In the genomic region with DNA sequence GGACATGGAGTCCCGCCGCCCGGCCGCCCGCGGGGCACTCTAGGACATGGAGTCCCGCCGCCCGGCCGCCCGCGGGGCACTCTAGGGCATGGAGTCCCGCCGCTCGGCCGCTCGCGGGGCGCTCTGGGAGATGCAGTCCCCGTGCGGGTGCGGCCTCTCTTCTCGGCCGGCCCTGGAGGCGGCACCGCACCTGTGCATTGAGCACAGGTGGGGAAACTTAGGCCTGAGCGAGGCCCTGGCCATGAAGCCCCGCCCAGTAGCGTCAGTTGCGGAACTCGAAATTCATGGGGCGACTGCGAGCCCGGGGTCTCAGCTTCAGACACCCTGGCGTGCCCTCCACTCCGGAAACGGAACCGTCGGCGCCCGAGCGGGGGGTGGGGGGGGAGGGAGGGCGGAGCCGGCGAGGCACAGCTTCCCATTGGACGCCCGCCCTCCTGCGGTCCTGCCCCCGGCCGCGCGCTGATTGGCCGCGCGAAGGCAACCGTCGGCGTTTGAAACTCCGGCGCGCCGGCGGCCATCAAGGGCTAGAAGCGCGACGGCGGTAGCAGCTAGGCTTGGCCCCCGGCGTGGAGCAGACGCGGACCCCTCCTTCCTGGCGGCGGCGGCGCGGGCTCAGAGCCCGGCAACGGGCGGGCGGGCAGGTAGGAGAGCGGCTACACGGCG, we compare ENCODE assay signal across 8 cellular contexts. TPM values are rescaled to one million over a fixed set of nuclear protein-coding genes. Genes with fewer than 3 reads are reported as not detected.
DNase-seq lines count a peak whose midpoint lies in the region; ATAC-seq, FAIRE-seq and TF ChIP-seq lines count a peak whose summit lies in the region.

A gene (plus strand): TSS at position 519 of the 663 bp plus-strand sequence. CDS start 1,901 bp downstream, outside the sequence.
A gene with protein sequence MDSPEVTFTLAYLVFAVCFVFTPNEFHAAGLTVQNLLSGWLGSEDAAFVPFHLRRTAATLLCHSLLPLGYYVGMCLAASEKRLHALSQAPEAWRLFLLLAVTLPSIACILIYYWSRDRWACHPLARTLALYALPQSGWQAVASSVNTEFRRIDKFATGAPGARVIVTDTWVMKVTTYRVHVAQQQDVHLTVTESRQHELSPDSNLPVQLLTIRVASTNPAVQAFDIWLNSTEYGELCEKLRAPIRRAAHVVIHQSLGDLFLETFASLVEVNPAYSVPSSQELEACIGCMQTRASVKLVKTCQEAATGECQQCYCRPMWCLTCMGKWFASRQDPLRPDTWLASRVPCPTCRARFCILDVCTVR (minus strand): TSS at position 321 of the 663 bp plus-strand sequence. CDS start 486 bp downstream, outside the sequence.

- POLR2A ChIA-PET in IMR-90 (lab: Charles Lee; ENCODE audit: unreplicated experiment) = interaction anchor here (1.1 kb wide), 1 partner anchor 28 kb away, joined by 4 read pairs; no protein-coding TSS in a partner anchor
- POLR2A ChIA-PET in OCI-LY7 (lab: Charles Lee) = interaction anchor here (1.9 to 4.2 kb wide), 2 partner anchors 9 to 12 kb away, joined by 10 to 16 read pairs; a partner anchor contains a TSS
- POLR2A ChIA-PET in endothelial cell of umbilical vein (lab: Charles Lee) = interaction anchor here (0.6 to 1.3 kb wide), 2 partner anchors 9 to 128 kb away, joined by 5 to 8 read pairs; a partner anchor contains a TSS

- H3K4ac ChIP-seq in IMR-90 (ENCODE audit: low read depth, low read length) = peak within 1 kb of the TSS; percentile 96

- H2BK15ac ChIP-seq in IMR-90 (ENCODE audit: low read depth, low read length) = no peak within 1 kb of the TSS

- H2AK9ac ChIP-seq in IMR-90 (replicated peaks; ENCODE audit: low read depth, low read length, poor library complexity) = peak within 1 kb of the TSS; percentile 96

- no TSS peak for BruUV-seq in IMR-90 (replicated peaks; lab: Mats Ljungman, UMichigan)
- BruUV-seq in OCI-LY7 (replicated peaks; lab: Mats Ljungman, UMichigan) = no TSS peak
- TSS peak; percentile 35 for BruUV-seq in endothelial cell of umbilical vein (replicated peaks; lab: Mats Ljungman, UMichigan)

- H3K4me3 ChIP-seq in IMR-90 (ENCODE audit: insufficient read depth, low read depth, low read length) (peak within 1 kb of the TSS; percentile 86), OCI-LY7 (ENCODE audit: low read depth, low read length, poor library complexity, severe bottlenecking) (peak within 1 kb of the TSS; percentile 94), endothelial cell of umbilical vein (replicated peaks in 1 of 3; ENCODE audit: insufficient read depth in 1 of 3, low read depth in 1 of 3, low read length in 3 of 3) (peak within 1 kb of the TSS; percentile 54 to 73 (median 68))

- peak within 1 kb of the TSS; percentile 63; the same call in 1 of the 2 replicates for H3K18ac ChIP-seq in IMR-90 (ENCODE audit: low read depth, low read length)

- in situ Hi-C loops in IMR-90 (cut with MboI; ENCODE audit: low sequenced_read_pairs) = no loop called here

- TF ChIP-seq CTCF in IMR-90 (conservative IDR thresholded peaks at IDR 0.05; ENCODE audit: low read depth, low read length) = no peak
- no peak for TF ChIP-seq CTCF in OCI-LY7 (conservative IDR thresholded peaks at IDR 0.05; ENCODE audit: low read length)
- no peak for TF ChIP-seq CTCF in endothelial cell of umbilical vein (IDR thresholded peaks at IDR 0.05; ENCODE audit: extremely low read depth in 1 of 2, insufficient read depth in 1 of 2, low read depth in 1 of 2, low read length in 2 of 2)

- CTCF ChIA-PET in IMR-90 (lab: Yijun Ruan, JAX) (interaction anchor here (0.6 to 2.4 kb wide), 2 partner anchors 23 to 28 kb away, joined by 4 to 13 read pairs; no protein-coding TSS in a partner anchor), OCI-LY7 (lab: Charles Lee; ENCODE audit: unreplicated experiment) (interaction anchor here (0.6 kb wide), 1 partner anchor 129 kb away, joined by 4 read pairs; no protein-coding TSS in a partner anchor), endothelial cell of umbilical vein (lab: Charles Lee) (interaction anchor here (0.9 to 12.0 kb wide), 3 partner anchors 9 to 37 kb away, joined by 3 to 347 read pairs (median 11); a partner anchor contains a TSS)

- peak within 1 kb of the TSS; percentile 86 for H4K91ac ChIP-seq in IMR-90 (ENCODE audit: insufficient read depth, low read depth, low read length)

- peak within 1 kb of the TSS; percentile 90 for H2BK5ac ChIP-seq in IMR-90 (ENCODE audit: low read depth, low read length, poor library complexity, severe bottlenecking)

- peaks cover 31 to 70% of the 10 kb centered on the region in 2 experiments for H3K79me1 ChIP-seq in IMR-90 (ENCODE audit: low read depth in 1 of 2, low read length in 2 of 2)

- peak within 1 kb of the TSS; percentile 97 for H3K23ac ChIP-seq in IMR-90 (ENCODE audit: low read depth, low read length)

- H3K9ac ChIP-seq in IMR-90 (ENCODE audit: low read depth, low read length) (peak within 1 kb of the TSS; percentile 94), endothelial cell of umbilical vein (replicated peaks; ENCODE audit: extremely low read depth, insufficient read depth, low read length) (peak within 1 kb of the TSS; percentile 68)

- H2AK5ac ChIP-seq in IMR-90 (ENCODE audit: low read depth, low read length) = peak within 1 kb of the TSS; percentile 97

- H3K27me3 ChIP-seq in IMR-90 (ENCODE audit: control insufficient read depth, insufficient read depth, low read length) (no peaks in the 10 kb centered on the region), endothelial cell of umbilical vein (ENCODE audit: control insufficient read depth in 2 of 2, insufficient read depth in 2 of 2, low read length in 2 of 2) (no peaks in the 10 kb centered on the region)

- peak within 1 kb of the TSS; percentile 97 for H3K4me2 ChIP-seq in IMR-90 (ENCODE audit: low read depth, low read length)
- H3K4me2 ChIP-seq in OCI-LY7 (ENCODE audit: low read length) = peak within 1 kb of the TSS; percentile 91
- peak within 1 kb of the TSS; percentile 78 for H3K4me2 ChIP-seq in endothelial cell of umbilical vein (ENCODE audit: insufficient read depth, low read length)

- H3K9me3 ChIP-seq in IMR-90 (ENCODE audit: control insufficient read depth, insufficient read depth, low read length) = no peaks in the 10 kb centered on the region
- no peaks in the 10 kb centered on the region for H3K9me3 ChIP-seq in OCI-LY7 (ENCODE audit: low read length)
- no peaks in the 10 kb centered on the region for H3K9me3 ChIP-seq in endothelial cell of umbilical vein (replicated peaks; ENCODE audit: control insufficient read depth, insufficient read depth, low read length)

- no peak for TF ChIP-seq RAD21 in IMR-90 (IDR thresholded peaks at IDR 0.05; ENCODE audit: low read length)

- H3K4me1 ChIP-seq in IMR-90 (ENCODE audit: control insufficient read depth, insufficient read depth, low read length) (peaks cover 15% of the 10 kb centered on the region), OCI-LY7 (ENCODE audit: insufficient read depth, low read length, poor library complexity, severe bottlenecking) (peaks cover 75% of the 10 kb centered on the region), endothelial cell of umbilical vein (ENCODE audit: control insufficient read depth, extremely low read depth, insufficient read depth, low read length) (peaks cover 20% of the 10 kb centered on the region)

- peak within 1 kb of the TSS; percentile 40; the same call in 1 of the 2 replicates for H2BK20ac ChIP-seq in IMR-90 (ENCODE audit: low read depth, low read length)

- no peaks in the 10 kb centered on the region; the same call in 1 of the 2 replicates for H3K9me1 ChIP-seq in IMR-90 (ENCODE audit: insufficient read depth, low read length)
- no peaks in the 10 kb centered on the region for H3K9me1 ChIP-seq in endothelial cell of umbilical vein (replicated peaks; ENCODE audit: control insufficient read depth, extremely low read depth, insufficient read depth, low read length)

- intact Hi-C loops in IMR-90 (cut with micrococcal nuclease) = loop anchor here (10.0 kb wide), 1 partner anchor 356 kb away; no protein-coding TSS in a partner anchor
- intact Hi-C loops in OCI-LY7 (cut with micrococcal nuclease; ENCODE audit: unreplicated experiment) = loop anchor here (1.0 to 5.0 kb wide), 3 partner anchors 135 to 521 kb away; a partner anchor contains a TSS
- intact Hi-C loops in endothelial cell of umbilical vein (cut with micrococcal nuclease) = loop anchor here (1.0 kb wide), 1 partner anchor 9 kb away; a partner anchor contains a TSS

- H3K79me2 ChIP-seq in OCI-LY7 (ENCODE audit: insufficient read depth, low read depth, low read length) (peaks cover 61% of the 10 kb centered on the region), endothelial cell of umbilical vein (ENCODE audit: control insufficient read depth, insufficient read depth, low read length) (peaks cover 63% of the 10 kb centered on the region)

- peaks cover 14% of the 10 kb centered on the region for H3K36me3 ChIP-seq in IMR-90 (ENCODE audit: control insufficient read depth, insufficient read depth, low read length)
- peaks cover 70% of the 10 kb centered on the region for H3K36me3 ChIP-seq in OCI-LY7 (ENCODE audit: insufficient read depth, low read length)
- peaks cover 2 to 18% of the 10 kb centered on the region in 2 experiments for H3K36me3 ChIP-seq in endothelial cell of umbilical vein (ENCODE audit: control insufficient read depth in 2 of 2, extremely low read depth in 1 of 2, insufficient read depth in 2 of 2, low read length in 2 of 2)

- 0 out of 2 replicates have a peak, but pooled peaks have one; percentile 20 for TF ChIP-seq POLR2A in IMR-90 (IDR thresholded peaks at IDR 0.05; ENCODE audit: low read depth, low read length)
- TF ChIP-seq POLR2A in endothelial cell of umbilical vein (IDR thresholded peaks at IDR 0.05; ENCODE audit: low read depth, low read length) = no peak

- H4K20me1 ChIP-seq in IMR-90 (ENCODE audit: insufficient read depth, low read length) = peaks cover 6% of the 10 kb centered on the region; the same call in 1 of the 2 replicates
- H4K20me1 ChIP-seq in OCI-LY7 (ENCODE audit: insufficient read depth, low read length) = peaks cover 23% of the 10 kb centered on the region
- H4K20me1 ChIP-seq in endothelial cell of umbilical vein (replicated peaks; ENCODE audit: control insufficient read depth, extremely low read depth, insufficient read depth, low read length) = no peaks in the 10 kb centered on the region

- 1% methylated on average over 27 of the region's 83 CpGs; no CpG with 5 or more reads in 1 of the 2 experiments for WGBS in IMR-90 (ENCODE audit: extremely low coverage in 2 of 2, insufficient read length in 1 of 2), 2 experiments

- peak within 1 kb of the TSS; percentile 89 for H3K14ac ChIP-seq in IMR-90 (replicated peaks; ENCODE audit: low read depth, low read length)

- dilution Hi-C loops in IMR-90 (cut with HindIII; ENCODE audit: low sequenced_read_pairs, unreplicated experiment) (no loop called here), endothelial cell of umbilical vein (cut with MboI; ENCODE audit: extremely low pct_ligation_motif_present, low sequenced_read_pairs) (no loop called here)

- H2AFZ ChIP-seq in IMR-90 (replicated peaks; ENCODE audit: low read length, poor library complexity) (peak within 1 kb of the TSS; percentile 98), OCI-LY7 (ENCODE audit: low read length) (no peak within 1 kb of the TSS), endothelial cell of umbilical vein (ENCODE audit: low read depth, low read length) (peak within 1 kb of the TSS; percentile 59)

- H4K5ac ChIP-seq in IMR-90 (ENCODE audit: low read depth, low read length) = peak within 1 kb of the TSS; percentile 93

- no peaks in the 10 kb centered on the region for H3K9me2 ChIP-seq in OCI-LY7 (ENCODE audit: insufficient read depth, low read length)

- ATAC-seq in GM21529 (IDR thresholded peaks at IDR 0.05; ENCODE audit: unreplicated experiment) (peak; percentile 78), IMR-90 (ENCODE audit: low read depth) (peak; percentile 87)

- H3K27ac ChIP-seq in IMR-90 (ENCODE audit: insufficient read depth, low read length) (peak within 1 kb of the TSS; percentile 88), OCI-LY7 (ENCODE audit: low read depth, low read length, poor library complexity, severe bottlenecking) (peak within 1 kb of the TSS; percentile 90), endothelial cell of umbilical vein (ENCODE audit: insufficient read depth, low read depth, low read length) (peak within 1 kb of the TSS; percentile 37)

- peak; percentile 82 for DNase-seq in DMS114 treated with DMSO at 0.1 percent for 48 hours (lab: John Stamatoyannopoulos, UW; ENCODE audit: unreplicated experiment)
- DNase-seq in IMR-90 = peak; percentile 87
- peak; percentile 98 for DNase-seq in OCI-LY7 (ENCODE audit: low spot score)
- peak; percentile 88 for DNase-seq in activated T-cell treated with anti-CD3 and anti-CD28 coated beads for 1 hour (ENCODE audit: low read depth)
- peak; percentile 88 for DNase-seq in endothelial cell of umbilical vein (ENCODE audit: low read depth, low spot score)
- DNase-seq in midbrain (lab: John Stamatoyannopoulos, UW) = peak; percentile 92
- peak; percentile 83 to 87 for DNase-seq in stimulated activated CD8-positive, alpha-beta memory T cell treated with anti-CD3 and anti-CD28 coated beads, Interleukin-2, amount 100 ng/mL, for 1 hour (ENCODE audit: low read depth in 2 of 2)

- peak within 1 kb of the TSS; percentile 77 to 96 for H4K8ac ChIP-seq in IMR-90 (ENCODE audit: low read depth in 2 of 2, low read length in 2 of 2)

- peak; percentile 78 for FAIRE-seq in endothelial cell of umbilical vein (lab: Jason Lieb, UNC)

- H2BK120ac ChIP-seq in IMR-90 (ENCODE audit: low read depth, low read length) = peak within 1 kb of the TSS; percentile 64

- H3K56ac ChIP-seq in IMR-90 (ENCODE audit: extremely low read depth, insufficient read depth, low read length) = peak within 1 kb of the TSS; percentile 67

RNA-seq across cellular contexts. Expression of the first gene that starts in this region (rescaled TPM):
- 15.0 and 15.1 TPM in 2 replicates for total RNA-seq in IMR-90 (2012; rRNA removed)
- polyA plus RNA-seq in IMR-90 (2012; rRNA removed) = 49.7 and 49.8 TPM in 2 replicates
- 26.4 and 36.9 TPM in 2 replicates for polyA plus RNA-seq in IMR-90 (2012; cell fraction: cytosol; rRNA removed)
- polyA plus RNA-seq in IMR-90 (2012; cell fraction: nucleus; rRNA removed; ENCODE audit: low replicate concordance) = 70.1 and 136 TPM in 2 replicates
- 100 and 130 TPM in 2 replicates for total RNA-seq in OCI-LY7 (2014; rRNA removed; shearing (Covaris generic))
- 257 and 272 TPM in 2 replicates for total RNA-seq in OCI-LY7 (2022)
- 123 and 135 TPM in 2 replicates for total RNA-seq in endothelial cell of umbilical vein
- polyA plus RNA-seq in endothelial cell of umbilical vein = 41.2 and 54.5 TPM in 2 replicates
- polyA plus RNA-seq in endothelial cell of umbilical vein (2011; cell fraction: cytosol; rRNA removed) = 56.0 and 64.2 TPM in 2 replicates
- 132 and 166 TPM in 2 replicates for polyA plus RNA-seq in endothelial cell of umbilical vein (2011; cell fraction: nucleus; rRNA removed)
- 32.3 and 77.6 TPM in 2 replicates for polyA plus RNA-seq in endothelial cell of umbilical vein (2012)
- 18.0 and 19.3 TPM in 2 replicates for polyA minus RNA-seq in endothelial cell of umbilical vein
- polyA minus RNA-seq in endothelial cell of umbilical vein (2011; cell fraction: cytosol; rRNA and poly(A)+ RNA removed) = 23.2 TPM
- polyA minus RNA-seq in endothelial cell of umbilical vein (2011; cell fraction: nucleus; rRNA and poly(A)+ RNA removed) = 28.0 and 30.7 TPM in 2 replicates

RNA-seq across cellular contexts. Expression of the second gene that starts in this region (rescaled TPM):
- total RNA-seq in IMR-90 (2012; rRNA removed) (6.6 and 6.7 TPM in 2 replicates), OCI-LY7 (2022) (34.2 and 39.2 TPM in 2 replicates), endothelial cell of umbilical vein (23.2 and 24.8 TPM in 2 replicates)
- polyA plus RNA-seq in IMR-90 (2012; rRNA removed) (26.6 and 30.6 TPM in 2 replicates), endothelial cell of umbilical vein (33.2 and 53.7 TPM in 2 replicates)
- polyA plus RNA-seq in IMR-90 (2012; cell fraction: cytosol; rRNA removed) = 15.7 and 43.3 TPM in 2 replicates
- polyA plus RNA-seq in IMR-90 (2012; cell fraction: nucleus; rRNA removed; ENCODE audit: low replicate concordance) = 27.0 and 66.0 TPM in 2 replicates
- total RNA-seq in OCI-LY7 (2014; rRNA removed; shearing (Covaris generic)) = 35.1 and 44.0 TPM in 2 replicates
- polyA plus RNA-seq in endothelial cell of umbilical vein (2011; cell fraction: cytosol; rRNA removed) = 19.8 and 29.5 TPM in 2 replicates
- polyA plus RNA-seq in endothelial cell of umbilical vein (2011; cell fraction: nucleus; rRNA removed) = 22.0 and 24.0 TPM in 2 replicates
- 11.7 and 14.3 TPM in 2 replicates for polyA plus RNA-seq in endothelial cell of umbilical vein (2012)
- 15.1 and 18.8 TPM in 2 replicates for polyA minus RNA-seq in endothelial cell of umbilical vein
- 10.2 TPM for polyA minus RNA-seq in endothelial cell of umbilical vein (2011; cell fraction: cytosol; rRNA and poly(A)+ RNA removed)
- 7.0 and 9.7 TPM in 2 replicates for polyA minus RNA-seq in endothelial cell of umbilical vein (2011; cell fraction: nucleus; rRNA and poly(A)+ RNA removed)

Comparison
In these comparisons a context has a peak if more than half of its experiments do, and no peak if none do; other contexts are left out.
1. Peak in every context shown above with its lines: DNase-seq, ATAC-seq, H3K4me3 ChIP-seq and H3K27ac ChIP-seq.
2. H3K27ac ChIP-seq: peak in every context shown above with its lines; median percentile 90 in OCI-LY7; 88 in IMR-90; 37 in endothelial cell of umbilical vein.